Comparison of ENCODE assay signal across 14 cellular contexts in the genomic region with DNA sequence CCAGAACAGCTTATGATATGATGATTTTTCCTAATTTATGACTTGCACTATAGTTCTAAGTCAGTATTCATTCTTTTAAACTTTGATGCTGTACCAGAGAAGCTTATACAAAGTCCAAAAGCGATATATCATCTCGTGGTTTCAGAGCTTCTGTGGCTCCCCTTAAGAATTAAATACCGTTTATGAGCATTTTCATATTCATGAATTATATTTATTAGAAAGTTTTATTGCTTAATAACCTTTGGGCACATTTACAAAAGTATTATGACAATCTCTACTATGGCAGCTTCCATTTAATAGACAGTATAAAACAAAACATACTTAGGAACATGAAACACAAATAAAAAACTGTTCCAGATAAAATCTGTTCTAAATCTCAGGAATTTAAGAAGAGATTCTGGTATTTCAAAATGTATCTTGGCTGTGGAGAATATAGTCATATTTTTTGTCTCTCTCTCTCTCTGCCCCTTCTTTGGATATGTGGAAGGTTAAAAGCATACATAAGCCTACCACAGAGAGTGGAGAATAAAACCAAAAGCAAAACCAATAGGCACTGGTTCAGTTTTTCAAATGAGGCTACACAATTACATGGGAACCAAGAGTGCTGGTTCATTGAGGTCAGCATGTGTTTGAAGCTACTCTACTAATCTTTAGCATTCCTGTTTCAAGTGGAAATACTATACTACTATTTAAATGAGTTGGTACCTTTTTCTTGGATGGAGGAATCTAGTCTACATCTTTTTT.
DNase-seq lines count a peak whose midpoint lies in the region; ATAC-seq lines count a peak whose summit lies in the region.
"Had no signal": no experiment of that assay in that cellular context is flagged by ENCODE, and none has a peak within 500 bp of the region (broad histone marks: within the 10 kb centered on the region; RNA-seq: fewer than 3 reads in every experiment).

No MANE protein-coding gene starts in this region.

- no peaks in the 10 kb centered on the region for H3K36me3 Mint-ChIP-seq in activated T-helper 1 cell treated with anti-CD3 and anti-CD28 coated beads, Interleukin-12 subunit alpha, Interleukin-12 subunit beta, Interleukin-2, Interleukin-4 antibody, amounts not matched to agents 30 ng/mL and 10 ng/mL and 1 ng/mL, durations not matched to agents 14 hours and 24 hours and 36 hours (ENCODE audit: low read depth)
- H3K36me3 Mint-ChIP-seq: activated CD4-positive, alpha-beta memory T cell treated with anti-CD3 and anti-CD28 coated beads for 36 hours; stimulated activated effector memory CD8-positive, alpha-beta T cell treated with anti-CD3 and anti-CD28 coated beads, Interleukin-12 subunit alpha, Interleukin-12 subunit beta, amount 100 ng/mL, for 72 hours had no signal

- peak; percentile 67 for ATAC-seq in GM18858 (IDR thresholded peaks at IDR 0.05; ENCODE audit: unreplicated experiment)
- ATAC-seq in GM21447 (IDR thresholded peaks at IDR 0.05; ENCODE audit: unreplicated experiment), result peak; percentile 73
- peak; percentile 75 for ATAC-seq in HG03039 (IDR thresholded peaks at IDR 0.05; ENCODE audit: unreplicated experiment)
- ATAC-seq: stimulated activated effector memory CD8-positive, alpha-beta T cell treated with anti-CD3 and anti-CD28 coated beads, Interleukin-12 subunit alpha, Interleukin-12 subunit beta, amount 100 ng/mL, for 72 hours had no signal

- H3K4me3 Mint-ChIP-seq in activated T-helper 1 cell treated with anti-CD3 and anti-CD28 coated beads, Interleukin-12 subunit alpha, Interleukin-12 subunit beta, Interleukin-2, Interleukin-4 antibody, amounts not matched to agents 30 ng/mL and 10 ng/mL and 1 ng/mL, durations not matched to agents 14 hours and 24 hours and 36 hours, result no peak overlapping the region
- H3K4me3 Mint-ChIP-seq: activated CD4-positive, alpha-beta memory T cell treated with anti-CD3 and anti-CD28 coated beads for 36 hours; stimulated activated effector memory CD8-positive, alpha-beta T cell treated with anti-CD3 and anti-CD28 coated beads, Interleukin-12 subunit alpha, Interleukin-12 subunit beta, amount 100 ng/mL, for 72 hours had no signal

- H3K27ac Mint-ChIP-seq in activated T-helper 1 cell treated with anti-CD3 and anti-CD28 coated beads, Interleukin-12 subunit alpha, Interleukin-12 subunit beta, Interleukin-2, Interleukin-4 antibody, amounts not matched to agents 30 ng/mL and 10 ng/mL and 1 ng/mL, durations not matched to agents 14 hours and 24 hours and 36 hours, result no peak overlapping the region
- H3K27ac Mint-ChIP-seq: activated CD4-positive, alpha-beta memory T cell treated with anti-CD3 and anti-CD28 coated beads for 36 hours; stimulated activated effector memory CD8-positive, alpha-beta T cell treated with anti-CD3 and anti-CD28 coated beads, Interleukin-12 subunit alpha, Interleukin-12 subunit beta, amount 100 ng/mL, for 72 hours had no signal

- no peaks in the 10 kb centered on the region for H3K27me3 Mint-ChIP-seq in activated T-helper 1 cell treated with anti-CD3 and anti-CD28 coated beads, Interleukin-12 subunit alpha, Interleukin-12 subunit beta, Interleukin-2, Interleukin-4 antibody, amounts not matched to agents 30 ng/mL and 10 ng/mL and 1 ng/mL, durations not matched to agents 14 hours and 24 hours and 36 hours (ENCODE audit: insufficient read depth)
- H3K27me3 Mint-ChIP-seq: activated CD4-positive, alpha-beta memory T cell treated with anti-CD3 and anti-CD28 coated beads for 36 hours had no signal

- intact Hi-C loops in activated T-helper 1 cell treated with anti-CD3 and anti-CD28 coated beads, Interleukin-12 subunit alpha, Interleukin-12 subunit beta, Interleukin-2, Interleukin-4 antibody, amounts not matched to agents 30 ng/mL and 10 ng/mL and 1 ng/mL, durations not matched to agents 14 hours and 24 hours and 36 hours (cut with micrococcal nuclease), result no loop called here

- H3K9me3 Mint-ChIP-seq in activated T-helper 1 cell treated with anti-CD3 and anti-CD28 coated beads, Interleukin-12 subunit alpha, Interleukin-12 subunit beta, Interleukin-2, Interleukin-4 antibody, amounts not matched to agents 30 ng/mL and 10 ng/mL and 1 ng/mL, durations not matched to agents 14 hours and 24 hours and 36 hours, result no peaks in the 10 kb centered on the region
- H3K9me3 Mint-ChIP-seq: activated CD4-positive, alpha-beta memory T cell treated with anti-CD3 and anti-CD28 coated beads for 36 hours; stimulated activated effector memory CD8-positive, alpha-beta T cell treated with anti-CD3 and anti-CD28 coated beads, Interleukin-12 subunit alpha, Interleukin-12 subunit beta, amount 100 ng/mL, for 72 hours had no signal

- H3K4me1 Mint-ChIP-seq in activated T-helper 1 cell treated with anti-CD3 and anti-CD28 coated beads, Interleukin-12 subunit alpha, Interleukin-12 subunit beta, Interleukin-2, Interleukin-4 antibody, amounts not matched to agents 30 ng/mL and 10 ng/mL and 1 ng/mL, durations not matched to agents 14 hours and 24 hours and 36 hours (ENCODE audit: low read depth), result no peaks in the 10 kb centered on the region
- H3K4me1 Mint-ChIP-seq: stimulated activated effector memory CD8-positive, alpha-beta T cell treated with anti-CD3 and anti-CD28 coated beads, Interleukin-12 subunit alpha, Interleukin-12 subunit beta, amount 100 ng/mL, for 72 hours had no signal

- peak; percentile 15 for DNase-seq in dedifferentiated amniotic fluid mesenchymal stem cell (ENCODE audit: extremely low spot score)
- no peak for DNase-seq in NK-92 treated with Interleukin-12 subunit alpha and Interleukin-12 subunit beta, amount 100 ng/mL, for 24 hours (lab: John Stamatoyannopoulos, UW)
- DNase-seq in GF-D8 (lab: John Stamatoyannopoulos, UW), result no peak
- DNase-seq in NCI-H82 treated with DMSO at 0.1 percent for 48 hours (lab: John Stamatoyannopoulos, UW; ENCODE audit: unreplicated experiment), result no peak
- DNase-seq in activated T-helper 1 cell treated with anti-CD3 and anti-CD28 coated beads, Interleukin-12 subunit alpha, Interleukin-12 subunit beta, Interleukin-2, Interleukin-4 antibody, amounts not matched to agents 30 ng/mL and 10 ng/mL and 1 ng/mL, durations not matched to agents 14 hours and 24 hours and 36 hours (ENCODE audit: low spot score), result no peak
- DNase-seq: activated CD4-positive, alpha-beta memory T cell treated with anti-CD3 and anti-CD28 coated beads for 36 hours; activated naive CD4-positive, alpha-beta T cell; midbrain; NCI-H2081 treated with DMSO at 0.1 percent for 48 hours; T1000 had no signal
